In genomic region chr3:119872773-119873172, GRCh38 we compare ENCODE assay signal across 1 cellular context.
A peak's percentile ranks its signal among the peaks of the same experiment; 100 is the strongest.
TF ChIP-seq lines count a peak whose summit lies in the region.

No MANE protein-coding gene starts in this region.

TF ChIP-seq in K562, 482 proteins besides CTCF, POLR2A, EP300 and RAD21:
- no peak for TF ChIP-seq CEBPG (CRISPR knock-in tag; IDR thresholded peaks at IDR 0.05)
- peak; percentile 64 to 71 for TF ChIP-seq CEBPG (tag; conservative IDR thresholded peaks at IDR 0.05 in 1 of 2, IDR thresholded peaks at IDR 0.05 in 1 of 2)
- peak; percentile 47; the same call in 1 of the 2 replicates for TF ChIP-seq ATF3 (IDR thresholded peaks at IDR 0.05)
- TF ChIP-seq ATF3 (CRISPR knock-in tag; conservative IDR thresholded peaks at IDR 0.05): no peak
- TF ChIP-seq ZFP30 (CRISPR knock-in tag; IDR thresholded peaks at IDR 0.05; ENCODE audit: borderline replicate concordance): no peak
